ENCODE assay signal across 30 cellular contexts in genomic region chr2:128178144-128178649, GRCh38.
"Had no signal": no experiment of that assay in that cellular context is flagged by ENCODE, and none has a peak within 500 bp of the region (broad histone marks: within the 10 kb centered on the region; RNA-seq: fewer than 3 reads in every experiment).

No MANE protein-coding gene starts in this region.

- H3K27ac ChIP-seq: body of pancreas, lower lobe of right lung, pancreas, psoas muscle, upper lobe of left lung had no signal

- H3K9me2 ChIP-seq: SK-N-SH had no signal

- H3K27me3 ChIP-seq: body of pancreas, esophagus squamous epithelium, pancreas, upper lobe of left lung had no signal

- ATAC-seq: activated naive CD8-positive, alpha-beta T cell treated with anti-CD3 and anti-CD28 coated beads, Interleukin-2, amount 50 U/mL, for 24 hours had no signal

- H3K4me1 Mint-ChIP-seq: activated naive CD4-positive, alpha-beta T cell treated with anti-CD3 and anti-CD28 coated beads, Interleukin-2, amount 50 U/mL, for 24 hours; activated naive CD8-positive, alpha-beta T cell treated with anti-CD3 and anti-CD28 coated beads, Interleukin-2, amount 50 U/mL, for 24 hours; immature natural killer cell; nephron progenitor cell had no signal

- H3K4me1 ChIP-seq: body of pancreas, lower lobe of right lung, pancreas, psoas muscle had no signal

- DNase-seq: activated CD4-positive, alpha-beta memory T cell treated with anti-CD3 and anti-CD28 coated beads for 36 hours; activated CD4-positive, alpha-beta T cell treated with anti-CD3 and anti-CD28 coated beads, Interleukin-2, amount 10 ng/mL, durations not matched to agents 24 days and 14 days; activated CD4-positive, CD25-positive, alpha-beta regulatory T cell treated with anti-CD3 and anti-CD28 coated beads, Interleukin-2, amount 50 U/mL, for 72 hours; activated CD8-positive, alpha-beta memory T cell treated with anti-CD3 and anti-CD28 coated beads, Interleukin-2, amount 50 U/mL, for 4 hours; activated naive CD8-positive, alpha-beta T cell treated with anti-CD3 and anti-CD28 coated beads, Interleukin-2, amount 50 U/mL, for 24 hours; activated T-cell treated with anti-CD3 and anti-CD28 coated beads, Interleukin-2, amount 50 U/mL, for 24 hours; aorta; dermis blood vessel endothelial cell; effector CD4-positive, alpha-beta T cell; esophagus squamous epithelium; glutamatergic neuron; hypothalamus; immature natural killer cell; kidney; lower lobe of right lung; naive B cell; nephron progenitor cell; pancreas; psoas muscle; right cardiac atrium; SK-N-SH; stimulated activated CD4-positive, alpha-beta T cell treated with anti-CD3 and anti-CD28 coated beads, Interleukin-12 subunit alpha, Interleukin-12 subunit beta, amount 100 ng/mL, for 4 hours; stimulated activated CD4-positive, alpha-beta T cell treated with anti-CD3 and anti-CD28 coated beads, Interleukin-4, amount 100 ng/mL, for 1 hour; substantia nigra; T-helper 2 cell; upper lobe of left lung had no signal

- H3K9ac ChIP-seq: SK-N-SH had no signal

- H3K4me3 ChIP-seq: body of pancreas, esophagus squamous epithelium, lower lobe of right lung, pancreas, psoas muscle, upper lobe of left lung had no signal

- H3K27me3 Mint-ChIP-seq: activated CD4-positive, alpha-beta memory T cell treated with anti-CD3 and anti-CD28 coated beads for 36 hours; activated CD4-positive, alpha-beta T cell treated with anti-CD3 and anti-CD28 coated beads, Interleukin-2, amount 10 ng/mL, durations not matched to agents 24 days and 14 days; activated naive CD4-positive, alpha-beta T cell treated with anti-CD3 and anti-CD28 coated beads, Interleukin-2, amount 50 U/mL, for 24 hours; activated naive CD8-positive, alpha-beta T cell treated with anti-CD3 and anti-CD28 coated beads, Interleukin-2, amount 50 U/mL, for 24 hours; activated T-cell treated with anti-CD3 and anti-CD28 coated beads, Interleukin-2, amount 50 U/mL, for 24 hours; naive B cell; stimulated activated naive CD8-positive, alpha-beta T cell treated with anti-CD3 and anti-CD28 coated beads, Interleukin-15, Interleukin-2, amounts not matched to agents 100 ng/mL and 50 ng/mL, for 24 hours had no signal

- H3K27ac Mint-ChIP-seq: activated CD4-positive, alpha-beta memory T cell treated with anti-CD3 and anti-CD28 coated beads for 36 hours; activated CD4-positive, alpha-beta T cell treated with anti-CD3 and anti-CD28 coated beads, Interleukin-2, amount 10 ng/mL, durations not matched to agents 24 days and 14 days; activated naive CD8-positive, alpha-beta T cell treated with anti-CD3 and anti-CD28 coated beads, Interleukin-2, amount 50 U/mL, for 24 hours; activated T-helper 2 cell treated with anti-CD3 and anti-CD28 coated beads, Interferon-gamma antibody, Interleukin-2, Interleukin-4, amounts not matched to agents 10 μg/mL and 5 μg/mL and 100 μg/mL, durations not matched to agents 14 hours and 24 hours and 36 hours; nephron progenitor cell; stimulated activated naive CD8-positive, alpha-beta T cell treated with anti-CD3 and anti-CD28 coated beads, Interleukin-15, Interleukin-2, amounts not matched to agents 100 ng/mL and 50 ng/mL, for 24 hours had no signal

- H3K4me3 Mint-ChIP-seq: activated CD4-positive, alpha-beta memory T cell treated with anti-CD3 and anti-CD28 coated beads for 36 hours; activated CD4-positive, alpha-beta T cell treated with anti-CD3 and anti-CD28 coated beads, Interleukin-2, amount 10 ng/mL, durations not matched to agents 24 days and 14 days; activated naive CD4-positive, alpha-beta T cell treated with anti-CD3 and anti-CD28 coated beads, Interleukin-2, amount 50 U/mL, for 24 hours; activated naive CD8-positive, alpha-beta T cell treated with anti-CD3 and anti-CD28 coated beads, Interleukin-2, amount 50 U/mL, for 24 hours; activated T-cell treated with anti-CD3 and anti-CD28 coated beads, Interleukin-2, amount 50 U/mL, for 24 hours; immature natural killer cell; naive B cell; nephron progenitor cell; stimulated activated naive CD8-positive, alpha-beta T cell treated with anti-CD3 and anti-CD28 coated beads, Interleukin-15, Interleukin-2, amounts not matched to agents 100 ng/mL and 50 ng/mL, for 24 hours had no signal

- H3K9me3 ChIP-seq: body of pancreas, esophagus squamous epithelium, lower lobe of right lung, pancreas, psoas muscle, SK-N-SH, upper lobe of left lung had no signal

- H3K9me3 Mint-ChIP-seq: activated CD4-positive, alpha-beta memory T cell treated with anti-CD3 and anti-CD28 coated beads for 36 hours; activated CD4-positive, alpha-beta T cell treated with anti-CD3 and anti-CD28 coated beads, Interleukin-2, amount 10 ng/mL, durations not matched to agents 24 days and 14 days; activated naive CD4-positive, alpha-beta T cell treated with anti-CD3 and anti-CD28 coated beads, Interleukin-2, amount 50 U/mL, for 24 hours; activated naive CD8-positive, alpha-beta T cell treated with anti-CD3 and anti-CD28 coated beads, Interleukin-2, amount 50 U/mL, for 24 hours; activated T-cell treated with anti-CD3 and anti-CD28 coated beads, Interleukin-2, amount 50 U/mL, for 24 hours; activated T-helper 2 cell treated with anti-CD3 and anti-CD28 coated beads, Interferon-gamma antibody, Interleukin-2, Interleukin-4, amounts not matched to agents 10 μg/mL and 5 μg/mL and 100 μg/mL, durations not matched to agents 14 hours and 24 hours and 36 hours; immature natural killer cell; naive B cell; nephron progenitor cell; stimulated activated naive CD8-positive, alpha-beta T cell treated with anti-CD3 and anti-CD28 coated beads, Interleukin-15, Interleukin-2, amounts not matched to agents 100 ng/mL and 50 ng/mL, for 24 hours had no signal

- H3K4me2 ChIP-seq: SK-N-SH had no signal
